ENCODE assay signal across 17 cellular contexts in genomic region chr6:158467923-158468322, GRCh38.
DNase-seq lines count a peak whose midpoint lies in the region; ATAC-seq and TF ChIP-seq lines count a peak whose summit lies in the region.
"Had no signal": no experiment of that assay in that cellular context is flagged by ENCODE, and none has a peak within 500 bp of the region (broad histone marks: within the 10 kb centered on the region; RNA-seq: fewer than 3 reads in every experiment).

No MANE protein-coding gene starts in this region.

- H3K9me3 ChIP-seq in HEK293 (ENCODE audit: control insufficient read depth, insufficient read depth, low read depth, low read length): no peaks in the 10 kb centered on the region
- H3K9me3 ChIP-seq: esophagus squamous epithelium, left ventricle myocardium inferior had no signal

- H3K4me3 Mint-ChIP-seq in nephron: no peak overlapping the region
- H3K4me3 Mint-ChIP-seq in type B pancreatic cell: no peak overlapping the region
- no peak overlapping the region for H3K4me3 Mint-ChIP-seq in stimulated activated naive CD8-positive, alpha-beta T cell treated with anti-CD3 and anti-CD28 coated beads, Interleukin-15, amount 100 ng/mL, for 72 hours
- H3K4me3 Mint-ChIP-seq: dendritic cell treated with granulocyte-macrophage colony-stimulating factor and Interleukin-4, amounts not matched to agents 40 ng/mL and 50 ng/mL, for 4 days had no signal

- peaks cover 0 to 13% of the 10 kb centered on the region in 2 experiments; a peak in 2 of 3 replicates for H3K36me3 ChIP-seq in HEK293 (ENCODE audit: control insufficient read depth in 2 of 2, insufficient read depth in 1 of 2, low read length in 2 of 2)

- H3K27ac ChIP-seq in HEK293 (ENCODE audit: extremely low read depth, low read depth, low read length): no peak overlapping the region
- H3K27ac ChIP-seq: heart right ventricle, left ventricle myocardium inferior had no signal

- H3K4me1 Mint-ChIP-seq in nephron (peaks cover 32% of the 10 kb centered on the region), type B pancreatic cell (ENCODE audit: unreplicated experiment) (peaks cover 10% of the 10 kb centered on the region)
- H3K4me1 Mint-ChIP-seq in stimulated activated naive CD8-positive, alpha-beta T cell treated with anti-CD3 and anti-CD28 coated beads, Interleukin-15, amount 100 ng/mL, for 72 hours: no peaks in the 10 kb centered on the region

- H3K36me3 Mint-ChIP-seq in nephron (ENCODE audit: low read depth) (peaks cover 83% of the 10 kb centered on the region), type B pancreatic cell (peaks cover 63% of the 10 kb centered on the region)

- no peaks in the 10 kb centered on the region for H3K27me3 Mint-ChIP-seq in nephron (ENCODE audit: low read depth)
- no peaks in the 10 kb centered on the region for H3K27me3 Mint-ChIP-seq in type B pancreatic cell
- no peaks in the 10 kb centered on the region for H3K27me3 Mint-ChIP-seq in stimulated activated naive CD8-positive, alpha-beta T cell treated with anti-CD3 and anti-CD28 coated beads, Interleukin-15, amount 100 ng/mL, for 72 hours

- H3K27ac Mint-ChIP-seq in nephron (peak overlapping the region; percentile 42 to 89 (median 86)), type B pancreatic cell (no peak overlapping the region)
- H3K27ac Mint-ChIP-seq in stimulated activated naive CD8-positive, alpha-beta T cell treated with anti-CD3 and anti-CD28 coated beads, Interleukin-15, amount 100 ng/mL, for 72 hours: no peak overlapping the region
- H3K27ac Mint-ChIP-seq: dendritic cell treated with granulocyte-macrophage colony-stimulating factor and Interleukin-4, amounts not matched to agents 40 ng/mL and 50 ng/mL, for 4 days had no signal

- DNase-seq in NCI-H2029 (lab: John Stamatoyannopoulos, UW): peak; percentile 52
- DNase-seq in NCI-H82 treated with DMSO at 0.1 percent for 48 hours (lab: John Stamatoyannopoulos, UW; ENCODE audit: unreplicated experiment): peak; percentile 22
- no peak for DNase-seq in activated CD4-positive, alpha-beta T cell treated with anti-CD3 and anti-CD28 coated beads, Interleukin-2, amount 50 U/mL, for 4 hours
- no peak for DNase-seq in hippocampal formation (lab: John Stamatoyannopoulos, UW)
- DNase-seq in type B pancreatic cell (ENCODE audit: extremely low spot score, unreplicated experiment): no peak
- no peak for DNase-seq in stimulated activated naive CD8-positive, alpha-beta T cell treated with anti-CD3 and anti-CD28 coated beads, Interleukin-15, amount 100 ng/mL, for 72 hours
- DNase-seq: activated effector memory CD4-positive, alpha-beta T cell treated with anti-CD3 and anti-CD28 coated beads, Interleukin-2, amount 50 U/mL, for 16 hours; esophagus squamous epithelium; GDM1; heart right ventricle; left ventricle myocardium inferior; trophoblast cell had no signal

- CTCF ChIA-PET in HEK293 (lab: Yijun Ruan, JAX): interaction anchor here (0.5 to 1.2 kb wide), 4 partner anchors 11 to 540 kb away, joined by 3 read pairs; no protein-coding TSS in a partner anchor

- POLR2A ChIA-PET in HEK293 (lab: Yijun Ruan, JAX): no interaction called here

- H3K4me3 ChIP-seq in HEK293 (ENCODE audit: low read depth, low read length): no peak overlapping the region
- H3K4me3 ChIP-seq: esophagus squamous epithelium, heart right ventricle, left ventricle myocardium inferior had no signal

- TF ChIP-seq CTCF in HEK293 (tag by site-specific recombination; IDR thresholded peaks at IDR 0.05): no peak
- no peak for TF ChIP-seq CTCF in nephron (IDR thresholded peaks at IDR 0.05; ENCODE audit: unreplicated experiment in 3 of 3)
- no peak for TF ChIP-seq CTCF in type B pancreatic cell (conservative IDR thresholded peaks at IDR 0.05)

- H3K4me1 ChIP-seq in HEK293 (ENCODE audit: control insufficient read depth, insufficient read depth, low read length): no peaks in the 10 kb centered on the region

- no peak for ATAC-seq in stimulated activated naive CD8-positive, alpha-beta T cell treated with anti-CD3 and anti-CD28 coated beads, Interleukin-15, amount 100 ng/mL, for 72 hours
- ATAC-seq: heart right ventricle, HepG2, PC-3 had no signal

- H3K9me3 Mint-ChIP-seq in nephron (peaks cover 6% of the 10 kb centered on the region), type B pancreatic cell (no peaks in the 10 kb centered on the region)
- no peaks in the 10 kb centered on the region for H3K9me3 Mint-ChIP-seq in stimulated activated naive CD8-positive, alpha-beta T cell treated with anti-CD3 and anti-CD28 coated beads, Interleukin-15, amount 100 ng/mL, for 72 hours
- H3K9me3 Mint-ChIP-seq: dendritic cell treated with granulocyte-macrophage colony-stimulating factor and Interleukin-4, amounts not matched to agents 40 ng/mL and 50 ng/mL, for 4 days had no signal

TF ChIP-seq in HEK293, 187 proteins besides CTCF, POLR2A, EP300 and RAD21:
- TF ChIP-seq TCF7L2 (IDR thresholded peaks at IDR 0.05; ENCODE audit: borderline replicate concordance, low read depth, low read length) (peak; percentile 80), ZNF529 (tag by site-specific recombination; IDR thresholded peaks at IDR 0.05; ENCODE audit: insufficient replicate concordance) (no peak), ZNF670 (tag by site-specific recombination; IDR thresholded peaks at IDR 0.05; ENCODE audit: low read depth) (no peak), PRDM2 (tag by site-specific recombination; IDR thresholded peaks at IDR 0.05; ENCODE audit: borderline replicate concordance) (no peak), PRDM6 (tag by site-specific recombination; IDR thresholded peaks at IDR 0.05) (peak; percentile 38; the same call in 1 of the 2 replicates), GLIS1 (tag by site-specific recombination; IDR thresholded peaks at IDR 0.05) (peak; percentile 10; the same call in 1 of the 2 replicates), ZNF792 (tag by site-specific recombination; IDR thresholded peaks at IDR 0.05) (no peak), WT1 (tag by site-specific recombination; IDR thresholded peaks at IDR 0.05) (peak; percentile 88), OSR2 (tag by site-specific recombination; IDR thresholded peaks at IDR 0.05) (peak; percentile 75)
TF ChIP-seq in HEK293: peak in this region for 5.

Comparison
In these comparisons a context has a peak if more than half of its experiments do, and no peak if none do; other contexts are left out.
1. DNase-seq: peak in NCI-H2029 (single experiment) and NCI-H82 treated with DMSO at 0.1 percent for 48 hours (single experiment); none in activated CD4-positive, alpha-beta T cell treated with anti-CD3 and anti-CD28 coated beads, Interleukin-2, amount 50 U/mL, for 4 hours (0 of 2), hippocampal formation (0 of 2), type B pancreatic cell (single experiment) and stimulated activated naive CD8-positive, alpha-beta T cell treated with anti-CD3 and anti-CD28 coated beads, Interleukin-15, amount 100 ng/mL, for 72 hours (0 of 2).
2. H3K27ac Mint-ChIP-seq: peak in nephron (3 of 3); none in type B pancreatic cell (single experiment) and stimulated activated naive CD8-positive, alpha-beta T cell treated with anti-CD3 and anti-CD28 coated beads, Interleukin-15, amount 100 ng/mL, for 72 hours (0 of 2).